In genomic region chr6:52577778-52578473, GRCh38 we compare ENCODE assay signal across 8 cellular contexts. TPM values are rescaled to one million over a fixed set of nuclear protein-coding genes. Genes with fewer than 3 reads are reported as not detected.
DNase-seq lines count a peak whose midpoint lies in the region; ATAC-seq, FAIRE-seq and TF ChIP-seq lines count a peak whose summit lies in the region.

No MANE protein-coding gene starts in this region.

- peak overlapping the region; percentile 90 for H3K9ac ChIP-seq in PC-3 (ENCODE audit: low read length)

- H4K20me1 ChIP-seq in PC-3 (ENCODE audit: low read length) = peaks cover 9% of the 10 kb centered on the region; the same call in 1 of the 2 replicates

- H3K36me3 ChIP-seq in GM06990 (ENCODE audit: control insufficient read depth, insufficient read depth, low read length) (no peaks in the 10 kb centered on the region; the same call in 1 of the 2 replicates), PC-3 (ENCODE audit: low read depth, low read length) (no peaks in the 10 kb centered on the region), pancreas (no peaks in the 10 kb centered on the region)

- H3K9me3 ChIP-seq in PC-3 (ENCODE audit: low read length) (no peaks in the 10 kb centered on the region), pancreas (no peaks in the 10 kb centered on the region)

- BruUV-seq in PC-3 (replicated peaks; lab: Mats Ljungman, UMichigan) = TSS peak; percentile 75

- H3K4me3 ChIP-seq in GM06990 (replicated peaks; ENCODE audit: low read depth, low read length) = peak overlapping the region; percentile 72
- H3K4me3 ChIP-seq in PC-3 (ENCODE audit: low read length) = peak overlapping the region; percentile 87
- H3K4me3 ChIP-seq in pancreas = peak overlapping the region; percentile 71 to 93 (median 76)

- H3K27me3 Mint-ChIP-seq in endothelial cell (ENCODE audit: unreplicated experiment) = peaks cover 23% of the 10 kb centered on the region

- POLR2A ChIA-PET in PC-3 (lab: Charles Lee; ENCODE audit: unreplicated experiment) = no interaction called here

- H3K4me1 Mint-ChIP-seq in endothelial cell (ENCODE audit: unreplicated experiment) = peaks cover 38% of the 10 kb centered on the region

- ATAC-seq in PC-3 = no peak
- no peak for ATAC-seq in pancreas
- ATAC-seq in GM19455 (IDR thresholded peaks at IDR 0.05; ENCODE audit: unreplicated experiment) = no peak

- intact Hi-C loops in PC-3 (cut with micrococcal nuclease) (loop anchor here (2.0 kb wide), 1 partner anchor 73 kb away; no protein-coding TSS in a partner anchor), pancreas (cut with DNase I) (no loop called here)

- no peak for FAIRE-seq in pancreas (lab: Jason Lieb, UNC)

- H3K36me3 Mint-ChIP-seq in endothelial cell (ENCODE audit: low read depth, unreplicated experiment) = peaks cover 8% of the 10 kb centered on the region

- TF ChIP-seq CTCF in GM06990 (IDR thresholded peaks at IDR 0.05; ENCODE audit: insufficient read depth, low read length, poor library complexity, severe bottlenecking) (no peak), PC-3 (conservative IDR thresholded peaks at IDR 0.05; ENCODE audit: low read depth, low read length) (no peak), endothelial cell (IDR thresholded peaks at IDR 0.05; ENCODE audit: unreplicated experiment) (no peak), pancreas (IDR thresholded peaks at IDR 0.05) (no peak)

- peak overlapping the region; percentile 92 for H3K4me3 Mint-ChIP-seq in endothelial cell (ENCODE audit: unreplicated experiment)

- CTCF ChIA-PET in PC-3 (lab: Charles Lee) = no interaction called here

- H3F3A ChIP-seq in PC-3 (ENCODE audit: low read length, unreplicated experiment) = no peaks in the 10 kb centered on the region

- H2AFZ ChIP-seq in PC-3 (ENCODE audit: low read length) = peak overlapping the region; percentile 85

- H3K4me1 ChIP-seq in PC-3 (ENCODE audit: insufficient read depth, low read length) (peaks cover 32% of the 10 kb centered on the region), pancreas (peaks cover 4 to 7% (median 4%) of the 10 kb centered on the region in 3 donors)

- H3K4me2 ChIP-seq in PC-3 (ENCODE audit: low read length) = peak overlapping the region; percentile 89

- no peaks in the 10 kb centered on the region for H3K9me2 ChIP-seq in PC-3 (replicated peaks; ENCODE audit: low read length)

- WGBS in pancreas, 2 donors = 57 to 62% methylated on average over 9 of the region's 9 CpGs

- no peaks in the 10 kb centered on the region for H3K9me3 Mint-ChIP-seq in endothelial cell (ENCODE audit: unreplicated experiment)

- H3K27ac Mint-ChIP-seq in endothelial cell (ENCODE audit: unreplicated experiment) = peak overlapping the region; percentile 94

- DNase-seq in GM06990 (ENCODE audit: extremely low read depth, insufficient read length) (no peak), PC-3 (no peak), endothelial cell (ENCODE audit: low spot score) (no peak), pancreas (no peak), NCI-H146 (lab: John Stamatoyannopoulos, UW) (no peak), NCI-H226 (no peak)
- no peak for DNase-seq in effector CD8-positive, alpha-beta T cell (lab: John Stamatoyannopoulos, UW)

- H3K79me2 ChIP-seq in PC-3 (ENCODE audit: low read length) = peaks cover 38% of the 10 kb centered on the region

- H3K27me3 ChIP-seq in GM06990 (replicated peaks; ENCODE audit: control insufficient read depth, insufficient read depth, low read length) = no peaks in the 10 kb centered on the region
- H3K27me3 ChIP-seq in PC-3 (ENCODE audit: low read length) = no peaks in the 10 kb centered on the region
- H3K27me3 ChIP-seq in pancreas = no peaks in the 10 kb centered on the region

- peak overlapping the region; percentile 64 for H3K27ac ChIP-seq in PC-3 (ENCODE audit: low read length)
- H3K27ac ChIP-seq in pancreas = peak overlapping the region; percentile 97

RNA-seq across cellular contexts. Expression of gene TRAM2, which starts 1.1 kb away (rescaled TPM):
- total RNA-seq in PC-3 (2014; rRNA removed) (17.7 and 19.6 TPM in 2 replicates), endothelial cell (ENCODE audit: unreplicated experiment) (29.4 TPM), pancreas (10 to 100 TPM in 1 of 6 donors, 1 to 10 TPM in 5; 3.9 to 11.2 (median 6.1) TPM)
- 1 to 10 TPM; 1.9 to 3.2 TPM for polyA plus RNA-seq in pancreas
